Comparison of ENCODE assay signal across 1 cellular context in genomic region chrX:136780738-136781137, GRCh38.
TF ChIP-seq lines count a peak whose summit lies in the region.

A gene with protein sequence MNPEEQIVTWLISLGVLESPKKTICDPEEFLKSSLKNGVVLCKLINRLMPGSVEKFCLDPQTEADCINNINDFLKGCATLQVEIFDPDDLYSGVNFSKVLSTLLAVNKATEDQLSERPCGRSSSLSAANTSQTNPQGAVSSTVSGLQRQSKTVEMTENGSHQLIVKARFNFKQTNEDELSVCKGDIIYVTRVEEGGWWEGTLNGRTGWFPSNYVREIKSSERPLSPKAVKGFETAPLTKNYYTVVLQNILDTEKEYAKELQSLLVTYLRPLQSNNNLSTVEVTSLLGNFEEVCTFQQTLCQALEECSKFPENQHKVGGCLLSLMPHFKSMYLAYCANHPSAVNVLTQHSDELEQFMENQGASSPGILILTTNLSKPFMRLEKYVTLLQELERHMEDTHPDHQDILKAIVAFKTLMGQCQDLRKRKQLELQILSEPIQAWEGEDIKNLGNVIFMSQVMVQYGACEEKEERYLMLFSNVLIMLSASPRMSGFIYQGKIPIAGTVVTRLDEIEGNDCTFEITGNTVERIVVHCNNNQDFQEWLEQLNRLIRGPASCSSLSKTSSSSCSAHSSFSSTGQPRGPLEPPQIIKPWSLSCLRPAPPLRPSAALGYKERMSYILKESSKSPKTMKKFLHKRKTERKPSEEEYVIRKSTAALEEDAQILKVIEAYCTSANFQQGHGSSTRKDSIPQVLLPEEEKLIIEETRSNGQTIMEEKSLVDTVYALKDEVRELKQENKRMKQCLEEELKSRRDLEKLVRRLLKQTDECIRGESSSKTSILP (minus strand): TSS chrX:136780932. CDS start chrX:136780882, 50 bp downstream.

TF ChIP-seq in H1, 55 proteins besides CTCF, POLR2A, EP300 and RAD21 (continued from another document):
- TF ChIP-seq GABPA (IDR thresholded peaks at IDR 0.05; ENCODE audit: borderline replicate concordance, insufficient read depth, low read length) (no peak), BACH1 (IDR thresholded peaks at IDR 0.05; ENCODE audit: low read length) (no peak), PHF8 (conservative IDR thresholded peaks at IDR 0.05; ENCODE audit: low read depth, low read length) (no peak)
TF ChIP-seq in H1: peak in this region for 0.
